ENCODE assay signal across 8 cellular contexts in the genomic region with DNA sequence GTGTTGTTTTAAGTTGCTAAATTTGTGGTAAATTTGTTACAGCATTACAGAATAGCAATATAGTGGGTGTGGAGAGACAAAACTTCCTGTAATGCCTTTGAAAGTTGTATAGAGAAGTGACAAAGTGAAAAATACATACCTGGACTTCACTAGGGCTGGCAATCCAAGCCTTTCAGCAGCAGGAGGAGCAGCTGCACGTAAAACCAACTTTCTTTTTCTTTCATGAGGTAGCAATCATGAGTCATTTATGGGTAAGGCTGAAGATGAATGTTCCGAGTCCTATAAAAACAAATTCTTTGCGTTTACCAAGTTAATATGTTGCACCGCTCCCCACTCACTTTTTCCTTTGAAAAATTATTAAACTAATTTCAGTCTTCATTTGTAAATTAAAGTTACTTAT.
DNase-seq lines count a peak whose midpoint lies in the region; ATAC-seq and TF ChIP-seq lines count a peak whose summit lies in the region.

No MANE protein-coding gene starts in this region.

- H2AFZ ChIP-seq in GM23248, result no peak overlapping the region

- intact Hi-C loops in thyroid gland (cut with DNase I), result no loop called here

- H3K4me2 ChIP-seq in GM23248 (ENCODE audit: unreplicated experiment), result no peak overlapping the region

- H3K4me1 ChIP-seq in GM23248 (ENCODE audit: insufficient read depth), result no peaks in the 10 kb centered on the region
- H3K4me1 ChIP-seq in thyroid gland, result no peaks in the 10 kb centered on the region

- no peaks in the 10 kb centered on the region for H4K20me1 ChIP-seq in GM23248 (ENCODE audit: insufficient read depth)

- H3F3A ChIP-seq in GM23248 (ENCODE audit: insufficient read depth), result no peaks in the 10 kb centered on the region

- TF ChIP-seq POLR2A in thyroid gland (IDR thresholded peaks at IDR 0.05), result no peak

- in situ Hi-C loops in GM23248 (cut with MboI), result no loop called here

- no peak overlapping the region for H3K4me3 ChIP-seq in GM23248
- H3K4me3 ChIP-seq in thyroid gland (replicated peaks in 1 of 3), result no peak overlapping the region

- H3K36me3 ChIP-seq in GM23248 (ENCODE audit: low read depth), result no peaks in the 10 kb centered on the region
- no peaks in the 10 kb centered on the region for H3K36me3 ChIP-seq in thyroid gland

- WGBS in GM23248 (ENCODE audit: low coverage in 1 of 2, low lambda C conversion rate in 2 of 2, missing lambda C conversion rate in 2 of 2), 2 experiments, result 22 to 27% methylated on average over 4 of the region's 4 CpGs
- WGBS in thyroid gland, 2 donors, result 36% methylated on average over 4 of the region's 4 CpGs

- H3K9me2 ChIP-seq in GM23248 (ENCODE audit: insufficient read depth), result no peaks in the 10 kb centered on the region

- peak; percentile 63 for DNase-seq in NCI-H69 (lab: John Stamatoyannopoulos, UW)
- DNase-seq in cerebellar cortex (ENCODE audit: low spot score), result peak; percentile 7
- DNase-seq in stimulated activated CD4-positive, alpha-beta T cell treated with anti-CD3 and anti-CD28 coated beads, Interleukin-1b, Interleukin-23, amount 100 ng/mL, for 48 hours, result no peak
- no peak for DNase-seq in GM23248
- DNase-seq in thyroid gland, result no peak

- H3K27me3 ChIP-seq in GM23248 (replicated peaks; ENCODE audit: insufficient read depth) (no peaks in the 10 kb centered on the region), thyroid gland (no peaks in the 10 kb centered on the region)

- ATAC-seq in GM18867 (IDR thresholded peaks at IDR 0.05; ENCODE audit: unreplicated experiment) (peak; percentile 88), GM18519 (IDR thresholded peaks at IDR 0.05; ENCODE audit: low FRiP score, unreplicated experiment) (no peak)

- H3K9ac ChIP-seq in GM23248, result no peak overlapping the region

- H3K27ac ChIP-seq in 22Rv1, result no peak overlapping the region
- no peak overlapping the region for H3K27ac ChIP-seq in GM23248
- no peak overlapping the region for H3K27ac ChIP-seq in thyroid gland

- H3K9me3 ChIP-seq in GM23248 (ENCODE audit: low read depth), result no peaks in the 10 kb centered on the region
- H3K9me3 ChIP-seq in thyroid gland, result no peaks in the 10 kb centered on the region

- H3K79me2 ChIP-seq in GM23248 (ENCODE audit: insufficient read depth), result no peaks in the 10 kb centered on the region

- TF ChIP-seq CTCF in 22Rv1 (IDR thresholded peaks at IDR 0.05) (peak; percentile 40), thyroid gland (IDR thresholded peaks at IDR 0.05) (no peak)

Comparison
In these comparisons a context has a peak if more than half of its experiments do, and no peak if none do; other contexts are left out.
1. DNase-seq: peak in NCI-H69 (single experiment) and cerebellar cortex (single experiment); none in stimulated activated CD4-positive, alpha-beta T cell treated with anti-CD3 and anti-CD28 coated beads, Interleukin-1b, Interleukin-23, amount 100 ng/mL, for 48 hours (single experiment), GM23248 (single experiment) and thyroid gland (0 of 2).